Comparison of ENCODE assay signal across 3 cellular contexts in the genomic region with DNA sequence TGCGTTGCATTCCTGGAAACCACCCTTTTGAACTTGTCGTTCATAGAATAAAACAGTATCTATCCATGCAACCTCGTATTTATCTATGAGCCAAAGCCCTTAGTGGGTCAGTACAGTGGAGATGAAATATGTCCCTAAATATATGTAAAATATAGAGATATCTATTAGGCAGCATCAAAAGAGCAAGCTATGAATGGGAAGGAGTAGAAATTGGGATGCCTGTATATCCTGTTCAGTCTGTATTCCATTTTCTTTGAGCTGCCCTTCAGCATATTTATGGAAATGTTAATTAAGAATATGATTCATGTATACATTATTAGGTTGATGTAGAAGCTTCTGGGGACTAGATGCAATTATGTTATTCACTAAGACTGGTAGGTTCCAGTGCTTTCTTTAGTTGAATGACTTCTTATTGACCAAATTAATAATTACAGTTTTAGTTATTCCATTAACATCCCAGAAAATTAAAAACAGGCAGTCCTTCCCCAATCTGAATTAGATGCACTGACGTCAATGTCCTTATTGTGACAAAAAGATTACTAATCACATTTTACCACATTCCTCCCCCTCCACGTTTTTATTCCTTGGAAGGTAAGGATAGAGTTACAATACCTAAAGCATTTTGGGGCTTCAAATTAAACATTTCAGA.
"Had no signal": no experiment of that assay in that cellular context is flagged by ENCODE, and none has a peak within 500 bp of the region (broad histone marks: within the 10 kb centered on the region; RNA-seq: fewer than 3 reads in every experiment).

No MANE protein-coding gene starts in this region.

- ATAC-seq: GM12878 had no signal

- DNase-seq: GDM1, GF-D8 had no signal

- H3K4me3 ChIP-seq: GM12878 had no signal
